15 cellular contexts compared by ENCODE assay signal in the genomic region with DNA sequence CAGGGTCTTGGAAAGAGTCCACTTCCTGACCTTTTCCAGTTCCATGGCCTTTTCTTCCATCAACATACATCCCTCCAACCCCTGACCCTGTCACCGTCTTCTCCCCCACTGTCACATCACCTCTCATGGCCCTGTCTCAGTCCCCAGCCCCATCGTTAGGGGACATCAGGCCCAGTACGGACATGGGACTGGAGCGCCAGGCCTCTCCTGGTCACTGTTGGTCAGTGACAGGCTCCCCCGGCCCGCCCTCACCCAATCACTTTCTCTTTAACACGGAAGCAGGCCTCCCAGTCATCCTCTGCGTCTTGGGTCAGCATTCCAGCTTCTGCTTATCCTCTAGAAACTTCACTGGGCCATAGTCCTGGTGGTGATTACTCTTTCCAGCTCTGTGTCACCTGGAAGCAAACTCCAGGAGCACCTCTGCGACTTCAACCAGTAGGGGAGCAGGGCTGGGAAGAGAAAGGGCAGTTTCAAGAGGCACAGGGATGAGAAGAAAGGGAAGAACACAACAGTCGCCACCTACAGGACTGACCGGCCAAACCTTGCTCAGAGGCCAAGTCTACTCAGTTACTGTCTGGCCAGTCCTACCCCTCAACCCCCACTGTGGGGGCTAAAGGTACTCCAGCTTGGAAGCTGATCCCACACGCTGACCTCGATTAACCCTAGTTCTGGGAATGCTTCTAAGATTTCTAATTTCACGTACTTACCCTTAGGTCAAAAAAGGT. TPM values are rescaled to one million over a fixed set of nuclear protein-coding genes. Genes with fewer than 3 reads are reported as not detected.
DNase-seq lines count a peak whose midpoint lies in the region; ATAC-seq and TF ChIP-seq lines count a peak whose summit lies in the region.
"Had no signal": no experiment of that assay in that cellular context is flagged by ENCODE, and none has a peak within 500 bp of the region (broad histone marks: within the 10 kb centered on the region; RNA-seq: fewer than 3 reads in every experiment).

No MANE protein-coding gene starts in this region.

- TF ChIP-seq CTCF in OCI-LY7 (conservative IDR thresholded peaks at IDR 0.05; ENCODE audit: low read length) (peak; percentile 55), endodermal cell (conservative IDR thresholded peaks at IDR 0.05) (peak; percentile 78), type B pancreatic cell (conservative IDR thresholded peaks at IDR 0.05) (no peak), mammary epithelial cell (conservative IDR thresholded peaks at IDR 0.05 in 1 of 2, IDR thresholded peaks at IDR 0.05 in 1 of 2; ENCODE audit: extremely low read depth in 1 of 2, insufficient read depth in 1 of 2, low read depth in 1 of 2, low read length in 2 of 2) (peak in 1 of 2 donors; percentile 8)

- no peaks in the 10 kb centered on the region for H3K27me3 ChIP-seq in endodermal cell (ENCODE audit: control insufficient read depth, insufficient read depth, low read length, poor library complexity, severe bottlenecking)
- H3K27me3 ChIP-seq in mammary epithelial cell (ENCODE audit: insufficient read depth, low read length), result no peaks in the 10 kb centered on the region
- H3K27me3 ChIP-seq: pancreas, thyroid gland had no signal

- no peak overlapping the region for H3K9ac ChIP-seq in endodermal cell (ENCODE audit: extremely low read depth, low read length, poor library complexity, severe bottlenecking)
- H3K9ac ChIP-seq in mammary epithelial cell (ENCODE audit: insufficient read depth, low read length), result no peak overlapping the region

- H3K36me3 ChIP-seq in OCI-LY7 (ENCODE audit: insufficient read depth, low read length), result no peaks in the 10 kb centered on the region
- H3K36me3 ChIP-seq in endodermal cell (ENCODE audit: control insufficient read depth, insufficient read depth, low read length), result no peaks in the 10 kb centered on the region
- H3K36me3 ChIP-seq in mammary epithelial cell (ENCODE audit: insufficient read depth, low read length), result no peaks in the 10 kb centered on the region
- H3K36me3 ChIP-seq: HAP-1, pancreas, thyroid gland had no signal

- H3K4me1 Mint-ChIP-seq in endodermal cell, result peaks cover 10% of the 10 kb centered on the region
- H3K4me1 Mint-ChIP-seq in type B pancreatic cell (ENCODE audit: unreplicated experiment), result no peaks in the 10 kb centered on the region
- H3K4me1 Mint-ChIP-seq: activated CD8-positive, alpha-beta memory T cell treated with anti-CD3 and anti-CD28 coated beads, Interleukin-2, amount 10 ng/mL, durations not matched to agents 7 days and 5 days; mesothelial cell of epicardium had no signal

- CTCF ChIA-PET in OCI-LY7 (lab: Charles Lee; ENCODE audit: unreplicated experiment), result no interaction called here
- CTCF ChIA-PET in mammary epithelial cell (lab: Charles Lee; ENCODE audit: low non-redundant PET), result no interaction called here

- H3K27me3 Mint-ChIP-seq in endodermal cell (ENCODE audit: insufficient read depth) (no peaks in the 10 kb centered on the region), type B pancreatic cell (no peaks in the 10 kb centered on the region)
- H3K27me3 Mint-ChIP-seq: activated CD8-positive, alpha-beta memory T cell treated with anti-CD3 and anti-CD28 coated beads, Interleukin-2, amount 10 ng/mL, durations not matched to agents 7 days and 5 days; activated naive CD8-positive, alpha-beta T cell had no signal

- no peak overlapping the region for H3K4me3 ChIP-seq in OCI-LY7 (ENCODE audit: low read depth, low read length, poor library complexity, severe bottlenecking)
- no peak overlapping the region for H3K4me3 ChIP-seq in endodermal cell (ENCODE audit: low read length)
- H3K4me3 ChIP-seq in mammary epithelial cell (replicated peaks in 1 of 3; ENCODE audit: insufficient read depth in 1 of 3, low read depth in 2 of 3, low read length in 3 of 3), result no peak overlapping the region
- H3K4me3 ChIP-seq: HAP-1, pancreas, thyroid gland had no signal

- no peaks in the 10 kb centered on the region for H3K4me1 ChIP-seq in OCI-LY7 (ENCODE audit: insufficient read depth, low read length, poor library complexity, severe bottlenecking)
- H3K4me1 ChIP-seq in endodermal cell (ENCODE audit: control insufficient read depth, insufficient read depth, low read length), result peaks cover 3% of the 10 kb centered on the region
- H3K4me1 ChIP-seq in mammary epithelial cell (ENCODE audit: insufficient read depth, low read length), result peaks cover 11% of the 10 kb centered on the region
- H3K4me1 ChIP-seq: HAP-1, thyroid gland had no signal

- intact Hi-C loops in OCI-LY7 (cut with micrococcal nuclease; ENCODE audit: unreplicated experiment) (no loop called here), mammary epithelial cell (cut with micrococcal nuclease) (no loop called here)

- POLR2A ChIA-PET in OCI-LY7 (lab: Charles Lee), result no interaction called here

- H3K27ac ChIP-seq in OCI-LY7 (ENCODE audit: low read depth, low read length, poor library complexity, severe bottlenecking) (no peak overlapping the region), endodermal cell (ENCODE audit: low read depth, low read length) (no peak overlapping the region), mammary epithelial cell (ENCODE audit: insufficient read depth, low read depth, low read length) (no peak overlapping the region)
- H3K27ac ChIP-seq: pancreas, thyroid gland had no signal

- H3K27ac Mint-ChIP-seq in endodermal cell, result peak overlapping the region; percentile 81
- no peak overlapping the region for H3K27ac Mint-ChIP-seq in type B pancreatic cell
- H3K27ac Mint-ChIP-seq: activated CD8-positive, alpha-beta memory T cell treated with anti-CD3 and anti-CD28 coated beads, Interleukin-2, amount 10 ng/mL, durations not matched to agents 7 days and 5 days; activated naive CD8-positive, alpha-beta T cell; mesothelial cell of epicardium had no signal

- in situ Hi-C loops in mammary epithelial cell (cut with MboI; ENCODE audit: low sequenced_read_pairs in 2 of 2), result loop anchor here (25.0 kb wide), 1 partner anchor 251 kb away; no protein-coding TSS in a partner anchor

- DNase-seq in SKM-1 (lab: John Stamatoyannopoulos, UW; ENCODE audit: unreplicated experiment), result peak; percentile 24
- DNase-seq in SKM-1 treated with dmso at 0.1 percent for 144 hours (lab: John Stamatoyannopoulos, UW; ENCODE audit: unreplicated experiment), result no peak
- DNase-seq in OCI-LY7 (ENCODE audit: low spot score), result no peak
- DNase-seq in endodermal cell, result peak; percentile 94
- DNase-seq in type B pancreatic cell (ENCODE audit: extremely low spot score, unreplicated experiment), result peak; percentile 42
- no peak for DNase-seq in erythroblast (lab: John Stamatoyannopoulos, UW)
- no peak for DNase-seq in mammary epithelial cell
- DNase-seq: activated CD8-positive, alpha-beta memory T cell treated with anti-CD3 and anti-CD28 coated beads, Interleukin-2, amount 10 ng/mL, durations not matched to agents 7 days and 5 days; T1000; thyroid gland had no signal

- H3K9me3 Mint-ChIP-seq in endodermal cell (no peaks in the 10 kb centered on the region), type B pancreatic cell (no peaks in the 10 kb centered on the region)
- H3K9me3 Mint-ChIP-seq: mesothelial cell of epicardium had no signal

- H3K9me2 ChIP-seq in OCI-LY7 (ENCODE audit: insufficient read depth, low read length), result no peaks in the 10 kb centered on the region

- no peaks in the 10 kb centered on the region for H3K79me2 ChIP-seq in OCI-LY7 (ENCODE audit: insufficient read depth, low read depth, low read length)
- H3K79me2 ChIP-seq in mammary epithelial cell (ENCODE audit: insufficient read depth, low read length), result no peaks in the 10 kb centered on the region

- H3K36me3 Mint-ChIP-seq in endodermal cell (ENCODE audit: low read depth) (peaks cover 4% of the 10 kb centered on the region), type B pancreatic cell (peaks cover 3% of the 10 kb centered on the region)
- H3K36me3 Mint-ChIP-seq: activated CD8-positive, alpha-beta memory T cell treated with anti-CD3 and anti-CD28 coated beads, Interleukin-2, amount 10 ng/mL, durations not matched to agents 7 days and 5 days; activated naive CD8-positive, alpha-beta T cell had no signal

- dilution Hi-C loops in mammary epithelial cell (cut with HindIII; ENCODE audit: low sequenced_read_pairs), result no loop called here

- H3K9me3 ChIP-seq in OCI-LY7 (ENCODE audit: low read length) (no peaks in the 10 kb centered on the region), endodermal cell (ENCODE audit: control insufficient read depth, low read length) (no peaks in the 10 kb centered on the region), mammary epithelial cell (replicated peaks; ENCODE audit: insufficient read depth, low read length) (no peaks in the 10 kb centered on the region)
- H3K9me3 ChIP-seq: HAP-1, pancreas, thyroid gland had no signal

- H2AFZ ChIP-seq in OCI-LY7 (ENCODE audit: low read length) (no peak overlapping the region), mammary epithelial cell (ENCODE audit: low read depth, low read length) (no peak overlapping the region)

- H4K20me1 ChIP-seq in OCI-LY7 (ENCODE audit: insufficient read depth, low read length), result no peaks in the 10 kb centered on the region
- H4K20me1 ChIP-seq in mammary epithelial cell (ENCODE audit: insufficient read depth, low read length), result no peaks in the 10 kb centered on the region

- H3K4me3 Mint-ChIP-seq in endodermal cell (no peak overlapping the region), type B pancreatic cell (no peak overlapping the region)
- H3K4me3 Mint-ChIP-seq: activated CD8-positive, alpha-beta memory T cell treated with anti-CD3 and anti-CD28 coated beads, Interleukin-2, amount 10 ng/mL, durations not matched to agents 7 days and 5 days; activated naive CD8-positive, alpha-beta T cell; mesothelial cell of epicardium had no signal

- no peak for TF ChIP-seq POLR2A in erythroblast (IDR thresholded peaks at IDR 0.05; ENCODE audit: low read length)

- no peak for ATAC-seq in GM21447 (IDR thresholded peaks at IDR 0.05; ENCODE audit: unreplicated experiment)
- ATAC-seq: activated CD8-positive, alpha-beta memory T cell treated with anti-CD3 and anti-CD28 coated beads, Interleukin-2, amount 10 ng/mL, durations not matched to agents 7 days and 5 days; pancreas had no signal

- no TSS peak for BruUV-seq in OCI-LY7 (replicated peaks; lab: Mats Ljungman, UMichigan)
- no TSS peak for BruUV-seq in mammary epithelial cell (replicated peaks; lab: Mats Ljungman, UMichigan)

- H3K4me2 ChIP-seq in OCI-LY7 (ENCODE audit: low read length) (no peak overlapping the region), mammary epithelial cell (ENCODE audit: insufficient read depth, low read depth, low read length) (no peak overlapping the region)

- WGBS in endodermal cell (ENCODE audit: insufficient coverage in 1 of 2, insufficient read length in 1 of 2), 2 experiments, result 84 to 97% methylated on average over 6 to 14 of the region's 14 CpGs
- WGBS in mammary epithelial cell (ENCODE audit: low coverage, missing lambda C conversion rate), result 88% methylated on average over 13 of the region's 14 CpGs

RNA-seq across cellular contexts. Expression of gene ICAM2, which starts 15.9 kb away (rescaled TPM):
- total RNA-seq in OCI-LY7 (2014; rRNA removed; shearing (Covaris generic)), result 76.4 and 112 TPM in 2 replicates
- total RNA-seq in OCI-LY7 (2022) (79.1 and 88.7 TPM in 2 replicates), endodermal cell (under 1 TPM in 1 of 2 donors, not detected in 1; 0.75 TPM), type B pancreatic cell (ENCODE audit: low replicate concordance) (1.2 TPM in 1 of 2 replicates, not detected in the other), mammary epithelial cell (1 to 10 TPM in 1 of 2 donors, under 1 TPM in 1; 0.49 to 2.8 TPM)
- polyA plus RNA-seq in endodermal cell (2013, experiment 1 of 2), result not detected
- not detected for polyA plus RNA-seq in endodermal cell (2013, experiment 2 of 2)
- 0.36 TPM for polyA plus RNA-seq in mammary epithelial cell
- polyA minus RNA-seq in mammary epithelial cell, result not detected

RNA-seq across cellular contexts. Expression of gene PRR29, which starts 38.2 kb away (rescaled TPM):
- total RNA-seq in OCI-LY7 (2014; rRNA removed; shearing (Covaris generic)), result 0.16 TPM in 1 of 2 replicates, not detected in the other
- total RNA-seq in OCI-LY7 (2022) (0.29 TPM in 1 of 2 replicates, not detected in the other), endodermal cell (1 to 10 TPM; 3.3 to 6.1 TPM), type B pancreatic cell (ENCODE audit: low replicate concordance) (0.45 and 4.2 TPM in 2 replicates), mammary epithelial cell (under 1 TPM; under 0.01 to 0.09 TPM)
- polyA plus RNA-seq in endodermal cell (2013, experiment 1 of 2), result 1.6 TPM
- polyA plus RNA-seq in endodermal cell (2013, experiment 2 of 2), result 1.7 TPM
- 0.09 TPM for polyA plus RNA-seq in mammary epithelial cell
- polyA minus RNA-seq in mammary epithelial cell, result 0.31 TPM

Comparison
In these comparisons a context has a peak if more than half of its experiments do, and no peak if none do; other contexts are left out.
1. DNase-seq: peak in SKM-1 (single experiment), endodermal cell (single experiment) and type B pancreatic cell (single experiment); none in SKM-1 treated with dmso at 0.1 percent for 144 hours (single experiment), OCI-LY7 (single experiment), erythroblast (0 of 2) and mammary epithelial cell (single experiment).
2. RNA of gene ICAM2, which starts 15.9 kb away (total RNA-seq): 76.4 to 112 TPM in OCI-LY7; 0.49 to 2.8 TPM in mammary epithelial cell, 0.75 TPM in endodermal cell and 1.2 TPM in type B pancreatic cell; every median in the first group is over 10 times any median in the second.